27 cellular contexts compared by ENCODE assay signal in the genomic region with DNA sequence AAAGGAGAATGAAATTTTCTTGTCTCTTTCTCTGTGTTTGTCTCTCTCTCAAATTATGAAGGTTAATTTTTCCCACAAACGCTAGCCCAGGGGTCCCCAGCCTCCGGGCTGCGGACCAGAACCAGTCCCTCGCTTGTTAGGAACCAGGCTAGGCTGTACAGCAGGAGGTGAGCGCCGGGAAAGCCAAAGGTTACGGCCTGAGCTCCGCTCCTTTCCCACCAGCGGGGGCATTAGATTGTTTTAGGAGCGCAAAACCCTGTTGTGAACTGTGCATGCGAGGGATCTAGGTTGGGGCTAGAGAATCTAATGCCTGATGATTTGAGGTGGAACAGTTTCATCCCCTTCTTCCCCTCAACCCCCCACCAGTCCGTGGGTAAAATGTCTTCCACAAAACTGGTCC.
"Had no signal": no experiment of that assay in that cellular context is flagged by ENCODE, and none has a peak within 500 bp of the region (broad histone marks: within the 10 kb centered on the region; RNA-seq: fewer than 3 reads in every experiment).

No MANE protein-coding gene starts in this region.

- H3K36me3 ChIP-seq: breast epithelium, esophagus squamous epithelium, gastrocnemius medialis, lower lobe of right lung, sigmoid colon, thoracic aorta, upper lobe of left lung had no signal

- H3K27ac Mint-ChIP-seq: activated B cell treated with CpG ODN at 0.5 μM for 24 hours; activated CD4-positive, alpha-beta T cell treated with anti-CD3 and anti-CD28 coated beads for 36 hours; activated naive CD8-positive, alpha-beta T cell treated with anti-CD3 and anti-CD28 coated beads for 36 hours; effector memory CD8-positive, alpha-beta T cell; nephron progenitor cell; T-helper 1 cell treated with Interleukin-12 subunit alpha and Interleukin-12 subunit beta and Interleukin-4 antibody, amounts not matched to agents 30 μg/mL and 1 μg/mL, for 36 hours had no signal

- H3K9me3 Mint-ChIP-seq: activated B cell treated with CpG ODN at 0.5 μM for 24 hours, nephron progenitor cell had no signal

- H3K4me1 ChIP-seq: breast epithelium, esophagus squamous epithelium, gastrocnemius medialis, lower lobe of right lung, sigmoid colon, upper lobe of left lung had no signal

- DNase-seq: activated B cell treated with CpG ODN at 0.5 μM for 24 hours; activated CD4-positive, alpha-beta T cell treated with anti-CD3 and anti-CD28 coated beads for 36 hours; activated CD4-positive, alpha-beta T cell treated with anti-CD3 and anti-CD28 coated beads, Interleukin-2, amount 50 U/mL, for 48 hours; activated naive CD4-positive, alpha-beta T cell treated with Interleukin-2 at 50 U/mL for 16 hours; activated naive CD8-positive, alpha-beta T cell treated with anti-CD3 and anti-CD28 coated beads for 36 hours; activated T-cell treated with anti-CD3 and anti-CD28 coated beads, Interleukin-2, amount 50 U/mL, for 48 hours; effector memory CD8-positive, alpha-beta T cell; esophagus squamous epithelium; gastrocnemius medialis; head of caudate nucleus; hypothalamus; kidney; lower lobe of right lung; midbrain; nephron progenitor cell; occipital lobe; posterior cingulate gyrus; sigmoid colon; stimulated activated CD4-positive, alpha-beta T cell treated with anti-CD3 and anti-CD28 coated beads, Interleukin-4, amount 100 ng/mL, for 1 hour; stimulated activated naive CD4-positive, alpha-beta T cell; T1000 had no signal

- H3K4me3 ChIP-seq: breast epithelium, esophagus squamous epithelium, gastrocnemius medialis, lower lobe of right lung, sigmoid colon, thoracic aorta, upper lobe of left lung had no signal

- FAIRE-seq: colon, kidney had no signal

- H3K4me1 Mint-ChIP-seq: activated B cell treated with CpG ODN at 0.5 μM for 24 hours; activated CD4-positive, alpha-beta T cell treated with anti-CD3 and anti-CD28 coated beads for 36 hours; activated naive CD8-positive, alpha-beta T cell treated with anti-CD3 and anti-CD28 coated beads for 36 hours; central memory CD8-positive, alpha-beta T cell; nephron progenitor cell had no signal

- H3K9me3 ChIP-seq: breast epithelium, esophagus squamous epithelium, gastrocnemius medialis, lower lobe of right lung, sigmoid colon, thoracic aorta, upper lobe of left lung had no signal

- H3K4me3 Mint-ChIP-seq: activated B cell treated with CpG ODN at 0.5 μM for 24 hours; activated CD4-positive, alpha-beta T cell treated with anti-CD3 and anti-CD28 coated beads for 36 hours; activated naive CD8-positive, alpha-beta T cell treated with anti-CD3 and anti-CD28 coated beads for 36 hours; central memory CD8-positive, alpha-beta T cell; effector memory CD8-positive, alpha-beta T cell; nephron progenitor cell; T-helper 1 cell treated with Interleukin-12 subunit alpha and Interleukin-12 subunit beta and Interleukin-4 antibody, amounts not matched to agents 30 μg/mL and 1 μg/mL, for 36 hours had no signal

- H3K36me3 Mint-ChIP-seq: activated naive CD8-positive, alpha-beta T cell treated with anti-CD3 and anti-CD28 coated beads for 36 hours had no signal

- ATAC-seq: activated CD4-positive, alpha-beta T cell treated with anti-CD3 and anti-CD28 coated beads for 36 hours; effector memory CD8-positive, alpha-beta T cell; gastrocnemius medialis; lower lobe of right lung had no signal

- H3K27me3 Mint-ChIP-seq: activated B cell treated with CpG ODN at 0.5 μM for 24 hours; activated CD4-positive, alpha-beta T cell treated with anti-CD3 and anti-CD28 coated beads for 36 hours; activated naive CD8-positive, alpha-beta T cell treated with anti-CD3 and anti-CD28 coated beads for 36 hours; central memory CD8-positive, alpha-beta T cell; effector memory CD8-positive, alpha-beta T cell had no signal

- H3K27ac ChIP-seq: breast epithelium, esophagus squamous epithelium, gastrocnemius medialis, lower lobe of right lung, sigmoid colon, thoracic aorta, upper lobe of left lung had no signal

- H3K27me3 ChIP-seq: breast epithelium, esophagus squamous epithelium, gastrocnemius medialis, sigmoid colon, upper lobe of left lung had no signal
